ENCODE assay signal across 8 cellular contexts in genomic region chr14:58637391-58638230, GRCh38. TPM values are rescaled to one million over a fixed set of nuclear protein-coding genes. Genes with fewer than 3 reads are reported as not detected.
DNase-seq lines count a peak whose midpoint lies in the region; ATAC-seq and TF ChIP-seq lines count a peak whose summit lies in the region.

DACT1 (plus strand) TSS chr14:58637962; CDS start chr14:58638203, 241 bp downstream.

- peaks cover 33% of the 10 kb centered on the region for H3K4me1 Mint-ChIP-seq in activated CD4-positive, alpha-beta memory T cell treated with anti-CD3 and anti-CD28 coated beads for 36 hours (ENCODE audit: low read depth)
- H3K4me1 Mint-ChIP-seq in endodermal cell (peaks cover 50% of the 10 kb centered on the region), memory B cell (peaks cover 26% of the 10 kb centered on the region)

- H3K4me3 ChIP-seq in endodermal cell (ENCODE audit: low read length) (peak within 1 kb of the TSS; percentile 79), PC-9 (no peak within 1 kb of the TSS)

- ATAC-seq in GM21717 (IDR thresholded peaks at IDR 0.05; ENCODE audit: unreplicated experiment), result peak; percentile 47
- peak; percentile 62 for ATAC-seq in memory B cell (ENCODE audit: low read depth)

- no peak within 1 kb of the TSS for H3K4me2 ChIP-seq in PC-9

- peaks cover 37% of the 10 kb centered on the region for H3K27me3 Mint-ChIP-seq in activated CD4-positive, alpha-beta memory T cell treated with anti-CD3 and anti-CD28 coated beads for 36 hours
- H3K27me3 Mint-ChIP-seq in endodermal cell (ENCODE audit: insufficient read depth) (peaks cover 35% of the 10 kb centered on the region), memory B cell (peaks cover 19% of the 10 kb centered on the region)

- intact Hi-C loops in activated CD4-positive, alpha-beta memory T cell treated with anti-CD3 and anti-CD28 coated beads for 36 hours (cut with micrococcal nuclease), result loop anchor here (1.0 to 10.0 kb wide), 4 partner anchors 65 to 207 kb away; no protein-coding TSS in a partner anchor
- intact Hi-C loops in PC-9 (cut with micrococcal nuclease; ENCODE audit: unreplicated experiment), result no loop called here

- CTCF ChIA-PET in activated CD4-positive, alpha-beta memory T cell treated with anti-CD3 and anti-CD28 coated beads for 36 hours (lab: Charles Lee), result interaction anchor here (0.8 to 2.4 kb wide), 6 partner anchors 11 to 200 kb away, joined by 3 to 9 read pairs (median 4); no protein-coding TSS in a partner anchor
- CTCF ChIA-PET in PC-9 (lab: Charles Lee), result no interaction called here

- TF ChIP-seq CTCF in GM10266 (IDR thresholded peaks at IDR 0.05; ENCODE audit: control insufficient read depth, insufficient read depth, low read depth, missing control alignments) (no peak), endodermal cell (conservative IDR thresholded peaks at IDR 0.05) (peak; percentile 15), PC-9 (conservative IDR thresholded peaks at IDR 0.05) (no peak)

- no peaks in the 10 kb centered on the region for H3F3A ChIP-seq in PC-9 (ENCODE audit: insufficient read depth, low read depth)

- no peaks in the 10 kb centered on the region for H3K79me2 ChIP-seq in PC-9 (ENCODE audit: low read depth)

- H3K9ac ChIP-seq in endodermal cell (ENCODE audit: extremely low read depth, low read length, poor library complexity, severe bottlenecking), result peak within 1 kb of the TSS; percentile 48

- no peaks in the 10 kb centered on the region for H3K9me3 Mint-ChIP-seq in activated CD4-positive, alpha-beta memory T cell treated with anti-CD3 and anti-CD28 coated beads for 36 hours
- no peaks in the 10 kb centered on the region for H3K9me3 Mint-ChIP-seq in endodermal cell
- H3K9me3 Mint-ChIP-seq in memory B cell, result no peaks in the 10 kb centered on the region

- H3K36me3 Mint-ChIP-seq in activated CD4-positive, alpha-beta memory T cell treated with anti-CD3 and anti-CD28 coated beads for 36 hours, result peaks cover 2% of the 10 kb centered on the region
- H3K36me3 Mint-ChIP-seq in endodermal cell (ENCODE audit: low read depth), result peaks cover 2% of the 10 kb centered on the region
- H3K36me3 Mint-ChIP-seq in memory B cell, result no peaks in the 10 kb centered on the region

- H3K36me3 ChIP-seq in endodermal cell (ENCODE audit: control insufficient read depth, insufficient read depth, low read length), result peaks cover 13% of the 10 kb centered on the region
- no peaks in the 10 kb centered on the region for H3K36me3 ChIP-seq in PC-9 (ENCODE audit: low read depth)

- peaks cover 28% of the 10 kb centered on the region for H3K27me3 ChIP-seq in endodermal cell (ENCODE audit: control insufficient read depth, insufficient read depth, low read length, poor library complexity, severe bottlenecking)
- peaks cover 53% of the 10 kb centered on the region for H3K27me3 ChIP-seq in PC-9 (ENCODE audit: insufficient read depth, low read depth)

- peak within 1 kb of the TSS; percentile 79 for H3K4me3 Mint-ChIP-seq in activated CD4-positive, alpha-beta memory T cell treated with anti-CD3 and anti-CD28 coated beads for 36 hours
- H3K4me3 Mint-ChIP-seq in endodermal cell, result peak within 1 kb of the TSS; percentile 73
- peak within 1 kb of the TSS; percentile 96 for H3K4me3 Mint-ChIP-seq in memory B cell

- H4K20me1 ChIP-seq in PC-9 (ENCODE audit: insufficient read depth), result no peaks in the 10 kb centered on the region

- POLR2A ChIA-PET in activated CD4-positive, alpha-beta memory T cell treated with anti-CD3 and anti-CD28 coated beads for 36 hours (lab: Charles Lee), result interaction anchor here (0.5 kb wide), 1 partner anchor 572 kb away, joined by 5 read pairs; no protein-coding TSS in a partner anchor
- POLR2A ChIA-PET in PC-9 (lab: Charles Lee; ENCODE audit: unreplicated experiment), result no interaction called here

- H3K4me1 ChIP-seq in endodermal cell (ENCODE audit: control insufficient read depth, insufficient read depth, low read length), result peaks cover 13% of the 10 kb centered on the region
- H3K4me1 ChIP-seq in PC-9 (replicated peaks; ENCODE audit: insufficient read depth), result no peaks in the 10 kb centered on the region

- DNase-seq in GM10266 (ENCODE audit: extremely low spot score), result peak; percentile 64
- peak; percentile 45 for DNase-seq in LHCN-M2 (ENCODE audit: low read depth)
- DNase-seq in activated CD4-positive, alpha-beta memory T cell treated with anti-CD3 and anti-CD28 coated beads for 36 hours, result peak; percentile 72
- DNase-seq in endodermal cell, result peak; percentile 89
- peak; percentile 2 to 40 for DNase-seq in memory B cell (ENCODE audit: low spot score in 2 of 2)
- DNase-seq in stimulated activated CD8-positive, alpha-beta memory T cell treated with anti-CD3 and anti-CD28 coated beads, Interleukin-2, amount 100 ng/mL, for 48 hours (ENCODE audit: low read depth in 2 of 2), result peak; percentile 18 to 35
- DNase-seq in PC-9, result no peak

- H3K9me2 ChIP-seq in PC-9 (ENCODE audit: insufficient read depth), result no peaks in the 10 kb centered on the region

- H3K27ac ChIP-seq in endodermal cell (ENCODE audit: low read depth, low read length) (peak within 1 kb of the TSS; percentile 62), PC-9 (no peak within 1 kb of the TSS)

- no peak within 1 kb of the TSS for H2AFZ ChIP-seq in PC-9

- WGBS in endodermal cell (ENCODE audit: insufficient coverage in 1 of 2, insufficient read length in 1 of 2), 2 experiments, result 1 to 2% methylated on average over 23 to 94 of the region's 94 CpGs

- H3K27ac Mint-ChIP-seq in activated CD4-positive, alpha-beta memory T cell treated with anti-CD3 and anti-CD28 coated beads for 36 hours, result peak within 1 kb of the TSS; percentile 53
- H3K27ac Mint-ChIP-seq in endodermal cell, result peak within 1 kb of the TSS; percentile 80
- H3K27ac Mint-ChIP-seq in memory B cell, result no peak within 1 kb of the TSS

- BruUV-seq in PC-9 (replicated peaks; lab: Mats Ljungman, UMichigan), result no TSS peak

- no peaks in the 10 kb centered on the region for H3K9me3 ChIP-seq in endodermal cell (ENCODE audit: control insufficient read depth, low read length)
- H3K9me3 ChIP-seq in PC-9 (ENCODE audit: insufficient read depth, low read depth), result no peaks in the 10 kb centered on the region

RNA-seq across cellular contexts. Expression of gene DACT1, which starts in this region (rescaled TPM):
- total RNA-seq in LHCN-M2 (2014; rRNA removed) (0.90 and 1.5 TPM in 2 replicates), endodermal cell (1 to 10 TPM in 1 of 2 donors, under 1 TPM in 1; 0.42 to 4.2 TPM), PC-9 (2021) (not detected in 2 replicates)
- polyA plus RNA-seq in LHCN-M2 (2012), result 9.6 TPM
- total RNA-seq in activated CD4-positive, alpha-beta memory T cell treated with anti-CD3 and anti-CD28 coated beads for 36 hours, result 1 to 10 TPM; 4.3 to 4.7 TPM
- 44.5 TPM for polyA plus RNA-seq in endodermal cell (2013, experiment 1 of 2)
- 43.8 TPM for polyA plus RNA-seq in endodermal cell (2013, experiment 2 of 2)

Comparison
In these comparisons a context has a peak if more than half of its experiments do, and no peak if none do; other contexts are left out.
1. DNase-seq: peak in GM10266 (single experiment), LHCN-M2 (single experiment), activated CD4-positive, alpha-beta memory T cell treated with anti-CD3 and anti-CD28 coated beads for 36 hours (single experiment), endodermal cell (single experiment), memory B cell (2 of 2) and stimulated activated CD8-positive, alpha-beta memory T cell treated with anti-CD3 and anti-CD28 coated beads, Interleukin-2, amount 100 ng/mL, for 48 hours (2 of 2); none in PC-9 (0 of 2).
2. Peak in every context shown above with its lines, with median percentiles within 50 percentile points of each other: H3K4me3 Mint-ChIP-seq.